In genomic region chr16:67860589-67861398, GRCh38 we compare ENCODE assay signal across 12 cellular contexts. TPM values are rescaled to one million over a fixed set of nuclear protein-coding genes. Genes with fewer than 3 reads are reported as not detected.
DNase-seq lines count a peak whose midpoint lies in the region; ATAC-seq, FAIRE-seq and TF ChIP-seq lines count a peak whose summit lies in the region.
"Had no signal": no experiment of that assay in that cellular context is flagged by ENCODE, and none has a peak within 500 bp of the region (broad histone marks: within the 10 kb centered on the region; RNA-seq: fewer than 3 reads in every experiment).

No MANE protein-coding gene starts in this region.

- intact Hi-C loops in HCT116 (cut with micrococcal nuclease), result no loop called here

- no peak for TF ChIP-seq RAD21 in HCT116 (IDR thresholded peaks at IDR 0.05; ENCODE audit: low read depth)

- no peak for TF ChIP-seq POLR2A in HCT116 (IDR thresholded peaks at IDR 0.05; ENCODE audit: borderline replicate concordance, extremely low read depth, insufficient read depth, insufficient read length)

- H3K4me1 ChIP-seq in ACC112 (ENCODE audit: control insufficient read depth, insufficient read depth, low read length, unreplicated experiment) (peaks cover 57% of the 10 kb centered on the region), HCT116 (ENCODE audit: control insufficient read depth in 1 of 2, insufficient read depth in 2 of 2, low read length in 2 of 2) (peaks cover 17 to 69% of the 10 kb centered on the region in 2 experiments; a peak in 3 of 4 replicates), lung (ENCODE audit: control insufficient read depth in 2 of 2, insufficient read depth in 2 of 2, low read length in 2 of 2) (peaks cover 28 to 45% of the 10 kb centered on the region in 2 donors)

- H4K20me1 ChIP-seq in HCT116 (ENCODE audit: insufficient read depth), result peaks cover 9% of the 10 kb centered on the region; the same call in 1 of the 2 replicates

- H3K9me3 ChIP-seq in HCT116 (ENCODE audit: control insufficient read depth in 1 of 2, insufficient read depth in 1 of 2, low read depth in 1 of 2, low read length in 2 of 2) (no peaks in the 10 kb centered on the region), lung (ENCODE audit: control insufficient read depth in 2 of 2, insufficient read depth in 1 of 2, low read length in 1 of 2) (no peaks in the 10 kb centered on the region)

- H3K27ac ChIP-seq in ACC112 (ENCODE audit: low read depth, low read length), result peak overlapping the region; percentile 93
- H3K27ac ChIP-seq in HCT116 (ENCODE audit: low read depth, low read length), result no peak overlapping the region
- peak overlapping the region; percentile 35 to 81 for H3K27ac ChIP-seq in lung (ENCODE audit: low read depth in 1 of 2, low read length in 1 of 2)

- H3K9me2 ChIP-seq in HCT116 (ENCODE audit: insufficient read depth), result no peaks in the 10 kb centered on the region

- TF ChIP-seq CTCF in HCT116 (IDR thresholded peaks at IDR 0.05 in 2 of 3, conservative IDR thresholded peaks at IDR 0.05 in 1 of 3; ENCODE audit: borderline replicate concordance in 1 of 3, insufficient read depth in 1 of 3, low read depth in 2 of 3, low read length in 2 of 3) (no peak), bronchial epithelial cell (IDR thresholded peaks at IDR 0.05; ENCODE audit: insufficient read depth, low read length, severe bottlenecking) (no peak), lung (IDR thresholded peaks at IDR 0.05; ENCODE audit: control extremely low read depth, extremely low read depth) (no peak)

- H3K4me2 ChIP-seq in HCT116 (ENCODE audit: low read length), result peak overlapping the region; percentile 30

- peaks cover 88% of the 10 kb centered on the region for H3K79me2 ChIP-seq in ACC112 (ENCODE audit: control insufficient read depth, insufficient read depth, low read length, unreplicated experiment)
- H3K79me2 ChIP-seq in HCT116 (ENCODE audit: insufficient read depth, low read length), result peaks cover 93% of the 10 kb centered on the region

- WGBS in lung, 2 donors, result 84 to 92% methylated on average over 8 of the region's 8 CpGs

- POLR2A ChIA-PET in HCT116 (lab: Charles Lee), result no interaction called here

- H3K4me3 ChIP-seq in ACC112 (ENCODE audit: low read depth, low read length) (peak overlapping the region; percentile 13; the same call in 1 of the 2 replicates), HCT116 (replicated peaks in 1 of 2; ENCODE audit: low read depth in 1 of 2, low read length in 2 of 2) (no peak overlapping the region), bronchial epithelial cell (ENCODE audit: low read depth, low read length) (no peak overlapping the region), lung (no peak overlapping the region)

- no TSS peak for BruUV-seq in HCT116 (replicated peaks; lab: Mats Ljungman, UMichigan)

- RAD21 ChIA-PET in HCT116 (lab: Charles Lee; ENCODE audit: low non-redundant PET in 1 of 2, low total read pairs in 2 of 2, uncharacterized antibody in 2 of 2, unreplicated experiment in 2 of 2), result no interaction called here

- H3K27me3 ChIP-seq in ACC112 (ENCODE audit: insufficient read depth, low read length) (no peaks in the 10 kb centered on the region), HCT116 (ENCODE audit: insufficient read depth, low read length) (no peaks in the 10 kb centered on the region), bronchial epithelial cell (ENCODE audit: control insufficient read depth, insufficient read depth, low read length) (no peaks in the 10 kb centered on the region), lung (ENCODE audit: control insufficient read depth, insufficient read depth) (no peaks in the 10 kb centered on the region)

- ATAC-seq in HCT116 (no peak), lung (ENCODE audit: insufficient read depth, low FRiP score) (no peak), HG03432 (IDR thresholded peaks at IDR 0.05; ENCODE audit: unreplicated experiment) (no peak)
- ATAC-seq: T-cell had no signal

- H2AFZ ChIP-seq in ACC112 (ENCODE audit: low read length, unreplicated experiment) (no peak overlapping the region), HCT116 (ENCODE audit: low read depth, low read length, poor library complexity, severe bottlenecking) (no peak overlapping the region)

- DNase-seq in HCT116 (ENCODE audit: low read depth, low spot score) (no peak), bronchial epithelial cell (ENCODE audit: low read depth) (peak; percentile 89), lung (ENCODE audit: low spot score) (no peak), activated gamma-delta T cell treated with Interleukin-2 at 50 U/mL for 16 hours (no peak), COLO668 (lab: John Stamatoyannopoulos, UW; ENCODE audit: unreplicated experiment) (no peak), NCI-H2081 (lab: John Stamatoyannopoulos, UW) (no peak)
- DNase-seq: Calu3, NCI-H82, posterior cingulate gyrus, T-cell had no signal

- no peak for FAIRE-seq in bronchial epithelial cell (lab: Jason Lieb, UNC)

- CTCF ChIA-PET in HCT116 (lab: Charles Lee), result no interaction called here

- no peak overlapping the region for H3K9ac ChIP-seq in HCT116 (ENCODE audit: low read length)

- H3K36me3 ChIP-seq in ACC112 (ENCODE audit: insufficient read depth, low read length) (no peaks in the 10 kb centered on the region), HCT116 (ENCODE audit: control insufficient read depth in 1 of 2, insufficient read depth in 2 of 2, low read length in 2 of 2) (peaks cover under 1 to 23% of the 10 kb centered on the region in 2 experiments; a peak in 1 of 4 replicates), bronchial epithelial cell (ENCODE audit: control insufficient read depth, insufficient read depth, low read length) (peaks cover 7% of the 10 kb centered on the region), lung (ENCODE audit: control insufficient read depth in 2 of 2, insufficient read depth in 2 of 2, low read length in 2 of 2) (peaks cover 0 to 8% of the 10 kb centered on the region in 2 donors)

TF ChIP-seq in HCT116, 20 proteins besides CTCF, POLR2A, EP300 and RAD21 (continues in another document):
- TF ChIP-seq FOSL1 (IDR thresholded peaks at IDR 0.05; ENCODE audit: low read depth) (0 out of 2 replicates have a peak, but pooled peaks have one; percentile 27), MAX (IDR thresholded peaks at IDR 0.05) (no peak), ELF1 (IDR thresholded peaks at IDR 0.05; ENCODE audit: borderline replicate concordance, low read depth) (no peak), ZBTB33 (IDR thresholded peaks at IDR 0.05; ENCODE audit: extremely low read depth, insufficient replicate concordance, low read length) (no peak)

RNA-seq across cellular contexts. Expression of gene EDC4, which starts 12.1 kb away (rescaled TPM):
- 100 TPM for total RNA-seq in HCT116 (2021; ENCODE audit: unreplicated experiment)
- 83.4 and 101 TPM in 2 replicates for polyA plus RNA-seq in HCT116 (2012)
- total RNA-seq in bronchial epithelial cell, result 26.9 and 35.6 TPM in 2 replicates
- 10 to 100 TPM; 41.9 to 60.5 TPM for total RNA-seq in lung
- polyA plus RNA-seq in lung, result 10 to 100 TPM; 33.5 to 37.0 TPM

RNA-seq across cellular contexts. Expression of gene CENPT, which starts 13.3 kb away (rescaled TPM):
- total RNA-seq in HCT116 (2021; ENCODE audit: unreplicated experiment) (40.5 TPM), bronchial epithelial cell (10.3 and 10.9 TPM in 2 replicates), lung (10 to 100 TPM; 28.5 to 35.4 TPM)
- 41.6 and 46.0 TPM in 2 replicates for polyA plus RNA-seq in HCT116 (2012)
- 10 to 100 TPM; 30.6 to 47.5 TPM for polyA plus RNA-seq in lung

RNA-seq across cellular contexts. Expression of gene NUTF2, which starts 14.1 kb away (rescaled TPM):
- 145 TPM for total RNA-seq in HCT116 (2021; ENCODE audit: unreplicated experiment)
- 163 and 200 TPM in 2 replicates for polyA plus RNA-seq in HCT116 (2012)
- total RNA-seq in bronchial epithelial cell, result 42.6 and 98.6 TPM in 2 replicates
- total RNA-seq in lung, result 10 to 100 TPM; 49.7 to 98.9 TPM
- 100 to 1,000 TPM; 104 to 164 TPM for polyA plus RNA-seq in lung

RNA-seq across cellular contexts. Expression of gene THAP11, which starts 18.7 kb away (rescaled TPM):
- total RNA-seq in HCT116 (2021; ENCODE audit: unreplicated experiment) (25.4 TPM), bronchial epithelial cell (22.1 and 34.2 TPM in 2 replicates), lung (10 to 100 TPM; 27.8 to 31.1 TPM)
- polyA plus RNA-seq in HCT116 (2012), result 21.6 and 22.6 TPM in 2 replicates
- 10 to 100 TPM in 1 of 2 donors, 1 to 10 TPM in 1; 9.6 to 21.5 TPM for polyA plus RNA-seq in lung

RNA-seq across cellular contexts. Expression of gene NRN1L, which starts 23.9 kb away (rescaled TPM):
- total RNA-seq in HCT116 (2021; ENCODE audit: unreplicated experiment) (1.4 TPM), bronchial epithelial cell (not detected in 2 replicates), lung (1 to 10 TPM; 2.1 to 5.8 TPM)
- polyA plus RNA-seq in HCT116 (2012), result 1.7 and 2.7 TPM in 2 replicates
- polyA plus RNA-seq in lung, result 1 to 10 TPM; 1.1 to 5.0 TPM
- total RNA-seq: Calu3 had no signal
